In genomic region chr18:32036506-32037210, GRCh38 we compare ENCODE assay signal across 20 cellular contexts. TPM values are rescaled to one million over a fixed set of nuclear protein-coding genes. Genes with fewer than 3 reads are reported as not detected.
DNase-seq lines count a peak whose midpoint lies in the region; ATAC-seq lines count a peak whose summit lies in the region.
"Had no signal": no experiment of that assay in that cellular context is flagged by ENCODE, and none has a peak within 500 bp of the region (broad histone marks: within the 10 kb centered on the region; RNA-seq: fewer than 3 reads in every experiment).

No MANE protein-coding gene starts in this region.

- CTCF ChIA-PET in activated CD8-positive, alpha-beta memory T cell treated with anti-CD3 and anti-CD28 coated beads, Interleukin-2, amount 10 ng/mL, durations not matched to agents 7 days and 5 days (lab: Charles Lee): interaction anchor here (2.7 to 4.9 kb wide), 3 partner anchors 11 to 18 kb away, joined by 10 to 25 read pairs (median 15); partner anchors contain the start of gene RNF125

- no peak for DNase-seq in activated CD8-positive, alpha-beta memory T cell treated with anti-CD3 and anti-CD28 coated beads, Interleukin-2, amount 10 ng/mL, durations not matched to agents 7 days and 5 days
- DNase-seq in activated CD8-positive, alpha-beta memory T cell treated with anti-CD3 and anti-CD28 coated beads for 24 hours: no peak
- DNase-seq in CD1c-positive myeloid dendritic cell (ENCODE audit: extremely low spot score): peak; percentile 25
- DNase-seq in T-helper 17 cell: no peak
- DNase-seq in effector memory CD8-positive, alpha-beta T cell: no peak
- DNase-seq in T-helper 9 cell: no peak
- DNase-seq in NCI-H446 treated with DMSO at 0.1 percent for 48 hours (lab: John Stamatoyannopoulos, UW): no peak
- DNase-seq: BE2C, brain microvascular endothelial cell, H7, head of caudate nucleus, NCI-H1694 treated with DMSO at 0.1 percent for 48 hours, NCI-H2171 treated with DMSO at 0.1 percent for 48 hours, NCI-H69, psoas muscle, SJCRH30 had no signal

- H3K4me3 Mint-ChIP-seq in activated CD8-positive, alpha-beta memory T cell treated with anti-CD3 and anti-CD28 coated beads, Interleukin-2, amount 10 ng/mL, durations not matched to agents 7 days and 5 days: no peak overlapping the region
- peak overlapping the region; percentile 19 for H3K4me3 Mint-ChIP-seq in T-helper 17 cell
- peak overlapping the region; percentile 54 to 59 for H3K4me3 Mint-ChIP-seq in effector memory CD8-positive, alpha-beta T cell

- H3K9me3 ChIP-seq in T-helper 17 cell (ENCODE audit: control insufficient read depth, low read length, poor library complexity, severe bottlenecking): no peaks in the 10 kb centered on the region
- H3K9me3 ChIP-seq: BE2C, neutrophil, psoas muscle, SJCRH30, vagina had no signal

- ATAC-seq in activated CD8-positive, alpha-beta memory T cell treated with anti-CD3 and anti-CD28 coated beads, Interleukin-2, amount 10 ng/mL, durations not matched to agents 7 days and 5 days: no peak
- ATAC-seq in T-helper 17 cell: no peak
- no peak for ATAC-seq in effector memory CD8-positive, alpha-beta T cell (replicated peaks)
- ATAC-seq in HG02588 (IDR thresholded peaks at IDR 0.05; ENCODE audit: unreplicated experiment): no peak
- ATAC-seq: GM12878, psoas muscle had no signal

- peaks cover 75% of the 10 kb centered on the region for H3K36me3 Mint-ChIP-seq in activated CD8-positive, alpha-beta memory T cell treated with anti-CD3 and anti-CD28 coated beads, Interleukin-2, amount 10 ng/mL, durations not matched to agents 7 days and 5 days
- peaks cover 13% of the 10 kb centered on the region for H3K36me3 Mint-ChIP-seq in T-helper 17 cell (ENCODE audit: low read depth)
- H3K36me3 Mint-ChIP-seq in effector memory CD8-positive, alpha-beta T cell (ENCODE audit: insufficient read depth): peaks cover 87% of the 10 kb centered on the region

- H3K27me3 Mint-ChIP-seq in activated CD8-positive, alpha-beta memory T cell treated with anti-CD3 and anti-CD28 coated beads, Interleukin-2, amount 10 ng/mL, durations not matched to agents 7 days and 5 days: no peaks in the 10 kb centered on the region
- no peaks in the 10 kb centered on the region for H3K27me3 Mint-ChIP-seq in T-helper 17 cell
- H3K27me3 Mint-ChIP-seq in effector memory CD8-positive, alpha-beta T cell: no peaks in the 10 kb centered on the region

- peak overlapping the region; percentile 61 for H3K27ac Mint-ChIP-seq in activated CD8-positive, alpha-beta memory T cell treated with anti-CD3 and anti-CD28 coated beads, Interleukin-2, amount 10 ng/mL, durations not matched to agents 7 days and 5 days
- peak overlapping the region; percentile 90 for H3K27ac Mint-ChIP-seq in T-helper 17 cell
- peak overlapping the region; percentile 52 to 88 for H3K27ac Mint-ChIP-seq in effector memory CD8-positive, alpha-beta T cell

- H3K9me3 Mint-ChIP-seq in activated CD8-positive, alpha-beta memory T cell treated with anti-CD3 and anti-CD28 coated beads, Interleukin-2, amount 10 ng/mL, durations not matched to agents 7 days and 5 days (ENCODE audit: low read depth): peaks cover 2% of the 10 kb centered on the region
- H3K9me3 Mint-ChIP-seq in effector memory CD8-positive, alpha-beta T cell: no peaks in the 10 kb centered on the region

- peaks cover 62% of the 10 kb centered on the region for H3K4me1 Mint-ChIP-seq in activated CD8-positive, alpha-beta memory T cell treated with anti-CD3 and anti-CD28 coated beads, Interleukin-2, amount 10 ng/mL, durations not matched to agents 7 days and 5 days
- peaks cover 51% of the 10 kb centered on the region for H3K4me1 Mint-ChIP-seq in T-helper 17 cell
- peaks cover 62 to 75% of the 10 kb centered on the region in 2 donors for H3K4me1 Mint-ChIP-seq in effector memory CD8-positive, alpha-beta T cell (ENCODE audit: low read depth in 2 of 2)

RNA-seq across cellular contexts. Expression of gene RNF125, which starts 18.0 kb away (rescaled TPM):
- 10 to 100 TPM; 26.1 to 31.9 TPM for total RNA-seq in activated CD8-positive, alpha-beta memory T cell treated with anti-CD3 and anti-CD28 coated beads, Interleukin-2, amount 10 ng/mL, durations not matched to agents 7 days and 5 days
- total RNA-seq in T-helper 17 cell: 10 to 100 TPM; 50.6 to 72.6 TPM

RNA-seq across cellular contexts. Expression of gene RNF138, which starts 55.0 kb away (rescaled TPM):
- total RNA-seq in activated CD8-positive, alpha-beta memory T cell treated with anti-CD3 and anti-CD28 coated beads, Interleukin-2, amount 10 ng/mL, durations not matched to agents 7 days and 5 days: 10 to 100 TPM; 62.1 to 72.9 TPM
- total RNA-seq in T-helper 17 cell: 100 to 1,000 TPM in 1 of 2 donors, 10 to 100 TPM in 1; 86.8 to 104 TPM
